Comparison of ENCODE assay signal across 8 cellular contexts in the genomic region with DNA sequence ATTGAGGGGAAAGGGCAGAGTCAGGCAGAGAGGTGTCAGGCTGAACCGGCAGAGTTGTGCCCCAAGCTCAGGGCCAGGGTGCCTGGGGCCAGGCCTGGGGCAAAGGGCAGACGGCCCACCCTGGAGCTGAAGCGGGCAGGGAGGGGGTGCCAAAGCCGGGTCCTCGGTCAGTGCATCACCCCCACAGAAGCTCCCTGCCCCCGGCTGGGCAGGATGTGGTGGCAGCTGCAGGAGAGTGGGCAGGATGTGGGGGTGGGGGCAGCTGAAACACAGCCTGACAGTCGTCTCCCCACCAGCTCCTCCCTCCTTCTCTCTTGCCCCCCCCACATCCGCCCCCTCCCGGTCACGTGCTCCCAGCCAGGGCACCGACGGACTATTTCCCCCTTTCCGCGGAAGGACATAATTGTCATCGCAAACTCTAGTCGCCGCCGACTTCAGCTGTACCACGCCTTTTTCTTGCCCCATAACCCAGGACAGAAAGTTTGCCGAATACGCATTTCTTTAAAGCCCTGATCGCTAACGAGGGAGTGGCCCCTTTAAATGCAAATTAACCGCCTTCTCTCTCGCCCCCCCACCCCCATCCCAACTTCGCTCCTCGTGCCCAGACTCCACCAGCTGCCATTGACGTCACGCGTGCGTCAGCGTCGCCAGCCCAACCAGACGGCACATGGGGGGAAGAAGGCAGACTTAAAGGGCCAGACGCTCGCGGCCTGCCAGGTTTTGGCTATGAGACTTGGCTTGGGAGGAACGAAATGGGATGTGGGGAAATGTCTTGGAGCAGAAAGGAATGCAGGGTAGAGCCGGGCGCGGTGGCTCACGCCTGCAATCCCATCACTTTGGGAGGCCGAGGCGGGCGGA. TPM values are rescaled to one million over a fixed set of nuclear protein-coding genes. Genes with fewer than 3 reads are reported as not detected.
DNase-seq lines count a peak whose midpoint lies in the region; ATAC-seq and TF ChIP-seq lines count a peak whose summit lies in the region.

No MANE protein-coding gene starts in this region.

- POLR2A ChIA-PET in activated CD4-positive, alpha-beta T cell treated with anti-CD3 and anti-CD28 coated beads for 36 hours (lab: Charles Lee): interaction anchor here (0.6 to 1.4 kb wide), 6 partner anchors 8 to 447 kb away, joined by 3 to 6 read pairs (median 4); partner anchors contain the start of gene NAXE

- in situ Hi-C loops in ACHN (cut with HindIII; ENCODE audit: low pct_ligation_motif_present, low pct_unique_long_range_greater_than_20kb, low sequenced_read_pairs): no loop called here
- in situ Hi-C loops in GM18951 (cut with MboI; ENCODE audit: low sequenced_read_pairs, unreplicated experiment): no loop called here

- peaks cover 5% of the 10 kb centered on the region for H3K36me3 Mint-ChIP-seq in activated CD4-positive, alpha-beta T cell treated with anti-CD3 and anti-CD28 coated beads for 36 hours (ENCODE audit: low read depth)
- no peaks in the 10 kb centered on the region for H3K36me3 Mint-ChIP-seq in chondrocyte (ENCODE audit: low read depth)

- peak overlapping the region; percentile 64 for H3K4me3 Mint-ChIP-seq in activated CD4-positive, alpha-beta T cell treated with anti-CD3 and anti-CD28 coated beads for 36 hours
- peak overlapping the region; percentile 77 for H3K4me3 Mint-ChIP-seq in chondrocyte (ENCODE audit: unreplicated experiment)

- CTCF ChIA-PET in activated CD4-positive, alpha-beta T cell treated with anti-CD3 and anti-CD28 coated beads for 36 hours (lab: Charles Lee): interaction anchor here (0.6 to 4.6 kb wide), 8 partner anchors 16 to 419 kb away, joined by 3 to 45 read pairs (median 4); partner anchors contain the start of gene SMG5

- H3K27me3 Mint-ChIP-seq in activated CD4-positive, alpha-beta T cell treated with anti-CD3 and anti-CD28 coated beads for 36 hours: no peaks in the 10 kb centered on the region
- H3K27me3 Mint-ChIP-seq in chondrocyte (ENCODE audit: low read depth): no peaks in the 10 kb centered on the region

- intact Hi-C loops in activated CD4-positive, alpha-beta T cell treated with anti-CD3 and anti-CD28 coated beads for 36 hours (cut with DNase I, micrococcal nuclease): loop anchor here (1.0 to 10.0 kb wide), 12 partner anchors 48 to 1500 kb away; partner anchors contain the start of genes ETV3 (in 1 of the 2), GPATCH4 (in 1 of the 2), IQGAP3 (in 1 of the 2) and ISG20L2 (in 1 of the 2)

- TF ChIP-seq CTCF in chondrocyte (IDR thresholded peaks at IDR 0.05): no peak

- DNase-seq in ACHN: peak; percentile 99
- peak; percentile 97 for DNase-seq in NCI-H510A treated with DMSO at 0.1 percent for 48 hours (lab: John Stamatoyannopoulos, UW)
- peak; percentile 99 for DNase-seq in activated CD4-positive, alpha-beta T cell treated with anti-CD3 and anti-CD28 coated beads for 36 hours
- DNase-seq in chondrocyte (ENCODE audit: low spot score): peak; percentile 98
- peak; percentile 91 for DNase-seq in kidney glomerular epithelial cell (lab: John Stamatoyannopoulos, UW)
- DNase-seq in stimulated activated CD4-positive, alpha-beta T cell treated with anti-CD3 and anti-CD28 coated beads, Interleukin-15, amount 100 ng/mL, for 24 hours: peak; percentile 99

- peak overlapping the region; percentile 99 for H3K27ac Mint-ChIP-seq in activated CD4-positive, alpha-beta T cell treated with anti-CD3 and anti-CD28 coated beads for 36 hours
- peak overlapping the region; percentile 99 for H3K27ac Mint-ChIP-seq in chondrocyte (ENCODE audit: unreplicated experiment)

- H3K4me1 Mint-ChIP-seq in activated CD4-positive, alpha-beta T cell treated with anti-CD3 and anti-CD28 coated beads for 36 hours: peaks cover 67% of the 10 kb centered on the region
- peaks cover 56% of the 10 kb centered on the region for H3K4me1 Mint-ChIP-seq in chondrocyte (ENCODE audit: low read depth)

- no peaks in the 10 kb centered on the region for H3K9me3 Mint-ChIP-seq in activated CD4-positive, alpha-beta T cell treated with anti-CD3 and anti-CD28 coated beads for 36 hours (ENCODE audit: low read depth)
- no peaks in the 10 kb centered on the region for H3K9me3 Mint-ChIP-seq in chondrocyte (ENCODE audit: low read depth)

- peak; percentile 49 for TF ChIP-seq POLR2A in GM18951 (IDR thresholded peaks at IDR 0.05; ENCODE audit: extremely low read depth, insufficient read depth, insufficient read length)

- peak; percentile 24 for ATAC-seq in HG03378 (IDR thresholded peaks at IDR 0.05; ENCODE audit: unreplicated experiment)
- ATAC-seq in activated CD4-positive, alpha-beta T cell treated with anti-CD3 and anti-CD28 coated beads for 36 hours: peak; percentile 42

RNA-seq across cellular contexts. Expression of gene MEF2D, which starts 4.5 kb away (rescaled TPM):
- total RNA-seq in activated CD4-positive, alpha-beta T cell treated with anti-CD3 and anti-CD28 coated beads for 36 hours: 10 to 100 TPM; 32.1 to 33.6 TPM
- 42.3 to 64.7 TPM (median 62.0 TPM) in 3 replicates for total RNA-seq in chondrocyte

Comparison
In these comparisons a context has a peak if more than half of its experiments do, and no peak if none do; other contexts are left out.
1. Peak in every context shown above with its lines: DNase-seq and ATAC-seq.